Comparison of ENCODE assay signal across 7 cellular contexts in genomic region chr1:2049517-2050481, GRCh38. TPM values are rescaled to one million over a fixed set of nuclear protein-coding genes. Genes with fewer than 3 reads are reported as not detected.
A peak's percentile ranks its signal among the peaks of the same experiment; 100 is the strongest.
DNase-seq lines count a peak whose midpoint lies in the region; ATAC-seq and TF ChIP-seq lines count a peak whose summit lies in the region.

Gene PRKCZ (plus strand): TSS chr1:2050411. CDS start chr1:2050631, 220 bp downstream.

- intact Hi-C loops in adrenal gland (cut with DNase I), result loop anchor here in 1 of 2 donors (5.0 kb wide), 2 partner anchors 92 to 107 kb away; no protein-coding TSS in a partner anchor

- TF ChIP-seq CTCF in adrenal gland (IDR thresholded peaks at IDR 0.05), result peak; percentile 20 to 67 (median 39)
- peak; percentile 30 for TF ChIP-seq CTCF in smooth muscle cell (IDR thresholded peaks at IDR 0.05; ENCODE audit: borderline replicate concordance, insufficient read depth, poor library complexity, severe bottlenecking)

- peak within 1 kb of the TSS; percentile 67 for H2AFZ ChIP-seq in smooth muscle cell (ENCODE audit: low read depth)

- H3K36me3 ChIP-seq in adrenal gland (replicated peaks in 1 of 2), result no peaks in the 10 kb centered on the region
- no peaks in the 10 kb centered on the region for H3K36me3 ChIP-seq in iPS DF 6.9 (ENCODE audit: control insufficient read depth, insufficient read depth, low read length)
- no peaks in the 10 kb centered on the region for H3K36me3 ChIP-seq in smooth muscle cell (ENCODE audit: low read depth)

- WGBS in adrenal gland, 4 donors, result 1 to 5% (median 2%) methylated on average over 12 to 98 of the region's 98 CpGs
- WGBS in iPS DF 6.9 (ENCODE audit: insufficient coverage, insufficient read length), result no CpG with 5 or more reads among the region's 98 CpGs
- 4% methylated on average over 40 of the region's 98 CpGs for WGBS in smooth muscle cell (ENCODE audit: low lambda C conversion rate)

- H3K4me3 ChIP-seq in adrenal gland (peak within 1 kb of the TSS; percentile 44 to 92 (median 57)), iPS DF 6.9 (ENCODE audit: low read length) (peak within 1 kb of the TSS; percentile 98), smooth muscle cell (peak within 1 kb of the TSS; percentile 56)

- H3K9me3 ChIP-seq in adrenal gland (replicated peaks in 1 of 3), result no peaks in the 10 kb centered on the region
- H3K9me3 ChIP-seq in iPS DF 6.9 (ENCODE audit: control insufficient read depth, insufficient read depth, low read length), result no peaks in the 10 kb centered on the region
- no peaks in the 10 kb centered on the region for H3K9me3 ChIP-seq in smooth muscle cell (replicated peaks; ENCODE audit: low read depth)

- H3K27ac ChIP-seq in adrenal gland, result peak within 1 kb of the TSS in 4 of 5 donors; percentile 60 to 87 (median 78)
- peak within 1 kb of the TSS; percentile 28 for H3K27ac ChIP-seq in iPS DF 6.9 (ENCODE audit: low read length)
- no peak within 1 kb of the TSS for H3K27ac ChIP-seq in smooth muscle cell (ENCODE audit: low read depth)

- peak within 1 kb of the TSS; percentile 40 for H3K9ac ChIP-seq in smooth muscle cell (ENCODE audit: low read depth)

- ATAC-seq in GM18867 (IDR thresholded peaks at IDR 0.05; ENCODE audit: unreplicated experiment) (peak; percentile 86), HG02642 (IDR thresholded peaks at IDR 0.05; ENCODE audit: poor library complexity, unreplicated experiment) (no peak)

- H3K4me2 ChIP-seq in smooth muscle cell, result peak within 1 kb of the TSS; percentile 85

- H3K4me1 ChIP-seq in adrenal gland (replicated peaks in 1 of 2) (peaks cover 13 to 36% of the 10 kb centered on the region in 2 donors), iPS DF 6.9 (ENCODE audit: control insufficient read depth, insufficient read depth, low read length) (peaks cover 16% of the 10 kb centered on the region), smooth muscle cell (ENCODE audit: low read depth) (no peaks in the 10 kb centered on the region)

- H4K20me1 ChIP-seq in smooth muscle cell (ENCODE audit: low read depth), result peaks cover 14% of the 10 kb centered on the region

- no peaks in the 10 kb centered on the region for H3F3A ChIP-seq in smooth muscle cell (ENCODE audit: low read depth)

- H3K27me3 ChIP-seq in adrenal gland (no peaks in the 10 kb centered on the region), iPS DF 6.9 (ENCODE audit: control insufficient read depth, insufficient read depth, low read length) (no peaks in the 10 kb centered on the region), smooth muscle cell (ENCODE audit: low read depth) (peaks cover 43% of the 10 kb centered on the region)

- peak in 1 of 2 donors; percentile 47 for TF ChIP-seq POLR2A in adrenal gland (IDR thresholded peaks at IDR 0.05)

- DNase-seq in KBM-7 (peak; percentile 86), SW480 (ENCODE audit: low spot score) (peak; percentile 92), adrenal gland (peak; percentile 92 to 95 (median 95)), iPS DF 6.9 (ENCODE audit: low read depth, low spot score) (peak; percentile 68), smooth muscle cell (lab: John Stamatoyannopoulos, UW; ENCODE audit: unreplicated experiment) (no peak)

- H3K79me2 ChIP-seq in smooth muscle cell (ENCODE audit: low read depth), result no peaks in the 10 kb centered on the region

- in situ Hi-C loops in KBM-7 (cut with MboI; ENCODE audit: low pct_unique_long_range_greater_than_20kb, low sequenced_read_pairs), result loop anchor here (10.0 kb wide), 1 partner anchor 95 kb away; no protein-coding TSS in a partner anchor

RNA-seq across cellular contexts. Expression of gene PRKCZ, which starts in this region (rescaled TPM):
- total RNA-seq in adrenal gland, result 10 to 100 TPM; 20.6 to 39.2 (median 25.4) TPM
- polyA plus RNA-seq in adrenal gland, result 10 to 100 TPM; 16.3 to 50.5 (median 34.5) TPM
- 5.8 and 22.4 TPM in 2 replicates for total RNA-seq in smooth muscle cell
- polyA plus RNA-seq in smooth muscle cell, result 10.3 and 21.3 TPM in 2 replicates
